8 cellular contexts compared by ENCODE assay signal in the genomic region with DNA sequence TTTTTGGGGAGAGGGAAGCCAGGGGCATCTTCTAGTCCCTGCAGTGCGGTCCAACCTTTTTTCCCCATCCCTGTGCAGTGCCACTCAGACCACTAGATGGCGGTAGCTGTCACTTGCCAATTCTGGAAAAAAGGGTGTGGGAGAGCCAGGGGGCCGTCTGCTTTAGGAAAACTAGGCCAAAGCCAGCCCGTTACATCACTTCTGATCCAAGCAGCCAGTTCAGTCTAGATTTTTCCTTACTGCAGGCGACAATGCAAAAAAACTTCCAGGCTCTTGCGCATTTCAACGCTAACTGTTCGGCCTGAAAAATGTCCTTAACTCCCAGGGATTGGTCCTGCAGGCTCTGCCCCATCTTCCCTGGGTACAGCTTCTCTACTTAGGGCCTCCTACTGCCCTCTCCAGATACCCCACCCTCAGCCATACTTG.
DNase-seq lines count a peak whose midpoint lies in the region; ATAC-seq, FAIRE-seq and TF ChIP-seq lines count a peak whose summit lies in the region.

No MANE protein-coding gene starts in this region.

- H3K4me3 ChIP-seq in GM12865 (ENCODE audit: low read depth, low read length), result no peak overlapping the region
- H3K4me3 ChIP-seq in small intestine (ENCODE audit: low read depth in 1 of 2, low read length in 2 of 2), result no peak overlapping the region

- H3K27ac Mint-ChIP-seq in T-helper 17 cell, result no peak overlapping the region
- peak overlapping the region in 4 of 5 experiments; percentile 39 to 85 (median 68) for H3K27ac Mint-ChIP-seq in brain

- H3K4me1 Mint-ChIP-seq in T-helper 17 cell (peaks cover 2% of the 10 kb centered on the region), brain (peaks cover 22% of the 10 kb centered on the region)

- H3K27me3 Mint-ChIP-seq in T-helper 17 cell, result peaks cover 64% of the 10 kb centered on the region
- peaks cover 14% of the 10 kb centered on the region for H3K27me3 Mint-ChIP-seq in brain

- H3K4me1 ChIP-seq in small intestine (ENCODE audit: control insufficient read depth in 2 of 2, insufficient read depth in 1 of 2, low read depth in 1 of 2, low read length in 1 of 2), result no peaks in the 10 kb centered on the region

- H3K9me3 ChIP-seq in T-helper 17 cell (ENCODE audit: control insufficient read depth, low read length, poor library complexity, severe bottlenecking), result no peaks in the 10 kb centered on the region
- no peaks in the 10 kb centered on the region for H3K9me3 ChIP-seq in small intestine (ENCODE audit: control insufficient read depth, low read depth)

- TF ChIP-seq CTCF in GM12865 (IDR thresholded peaks at IDR 0.05; ENCODE audit: insufficient read depth, low read depth, low read length, missing control alignments) (peak; percentile 92), brain (conservative IDR thresholded peaks at IDR 0.05) (peak; percentile 87 to 92)

- H3K4me3 Mint-ChIP-seq in T-helper 17 cell (no peak overlapping the region), brain (no peak overlapping the region)

- peaks cover 0 to 2% of the 10 kb centered on the region in 2 donors for H3K27me3 ChIP-seq in small intestine (ENCODE audit: control insufficient read depth in 2 of 2, insufficient read depth in 2 of 2, low read length in 2 of 2)

- ATAC-seq in T-helper 17 cell, result peak; percentile 63
- no peak for ATAC-seq in HG02798 (IDR thresholded peaks at IDR 0.05; ENCODE audit: poor library complexity, unreplicated experiment)

- H3K36me3 ChIP-seq in small intestine (ENCODE audit: control insufficient read depth in 2 of 2, insufficient read depth in 2 of 2, low read length in 2 of 2), result no peaks in the 10 kb centered on the region

- no peak overlapping the region for H3K27ac ChIP-seq in small intestine (ENCODE audit: low read depth in 1 of 2, low read length in 1 of 2)

- FAIRE-seq in small intestine (lab: Jason Lieb, UNC), result no peak

- 31 to 50% (median 45%) methylated on average over 8 of the region's 8 CpGs for WGBS in small intestine, 3 donors

- DNase-seq in GM12865 (ENCODE audit: low read depth), result peak; percentile 35
- peak; percentile 38 for DNase-seq in LoVo (ENCODE audit: low spot score)
- DNase-seq in T-helper 17 cell, result peak in 2 of 3 donors; percentile 17 to 50
- DNase-seq in iPS DF 4.7 (ENCODE audit: extremely low read depth, low spot score), result peak; percentile 36
- DNase-seq in small intestine, result peak; percentile 37
- no peak for DNase-seq in OCI-M2 (lab: John Stamatoyannopoulos, UW; ENCODE audit: unreplicated experiment)

- H3K36me3 Mint-ChIP-seq in T-helper 17 cell (ENCODE audit: low read depth) (peaks cover 8% of the 10 kb centered on the region), brain (no peaks in the 10 kb centered on the region)

- peaks cover 12 to 23% (median 14%) of the 10 kb centered on the region in 5 experiments for H3K9me3 Mint-ChIP-seq in brain
